In the genomic region with DNA sequence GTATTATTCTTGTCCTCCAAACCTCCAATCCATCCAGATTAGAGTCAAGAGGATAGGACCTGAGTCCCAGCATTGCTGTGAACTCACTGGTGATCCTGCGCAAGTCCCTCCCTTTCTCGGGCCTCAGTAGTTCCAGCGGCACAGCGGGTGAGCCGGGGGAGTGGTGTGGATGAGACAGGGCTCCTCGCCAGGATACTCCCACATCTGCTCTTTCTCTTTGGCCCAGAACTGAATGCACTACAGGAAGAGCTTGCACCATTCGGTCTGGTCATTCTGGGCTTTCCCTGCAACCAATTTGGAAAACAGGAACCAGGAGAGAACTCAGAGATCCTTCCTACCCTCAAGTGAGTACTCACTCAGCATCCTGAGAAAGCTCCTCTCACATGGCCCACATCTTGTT, we compare ENCODE assay signal across 19 cellular contexts. TPM values are rescaled to one million over a fixed set of nuclear protein-coding genes. Genes with fewer than 3 reads are reported as not detected.
A peak's percentile ranks its signal among the peaks of the same experiment; 100 is the strongest.
DNase-seq lines count a peak whose midpoint lies in the region; ATAC-seq and TF ChIP-seq lines count a peak whose summit lies in the region.
"Had no signal": no experiment of that assay in that cellular context is flagged by ENCODE, and none has a peak within 500 bp of the region (broad histone marks: within the 10 kb centered on the region; RNA-seq: fewer than 3 reads in every experiment).

No MANE protein-coding gene starts in this region.

- peaks cover 73% of the 10 kb centered on the region for H3K36me3 Mint-ChIP-seq in activated T-cell treated with anti-CD3 and anti-CD28 coated beads, Interleukin-2, amount 50 U/mL, for 24 hours (ENCODE audit: low read depth)
- peaks cover 2 to 55% (median 22%) of the 10 kb centered on the region in 5 donors for H3K36me3 Mint-ChIP-seq in naive thymus-derived CD4-positive, alpha-beta T cell
- peaks cover 27% of the 10 kb centered on the region for H3K36me3 Mint-ChIP-seq in osteocyte (ENCODE audit: unreplicated experiment)

- H3K27ac ChIP-seq in naive thymus-derived CD4-positive, alpha-beta T cell (ENCODE audit: low read depth, low read length), result no peak overlapping the region
- H3K27ac ChIP-seq in upper lobe of right lung, result peak overlapping the region; percentile 97
- H3K27ac ChIP-seq: C4-2B had no signal

- H3K9me3 ChIP-seq in naive thymus-derived CD4-positive, alpha-beta T cell (ENCODE audit: control insufficient read depth in 2 of 3, low read length in 3 of 3), result no peaks in the 10 kb centered on the region
- H3K9me3 ChIP-seq in upper lobe of right lung, result no peaks in the 10 kb centered on the region

- POLR2A ChIA-PET in naive thymus-derived CD4-positive, alpha-beta T cell (lab: Charles Lee), result no interaction called here

- H3K27me3 ChIP-seq in naive thymus-derived CD4-positive, alpha-beta T cell (ENCODE audit: control insufficient read depth in 2 of 2, insufficient read depth in 2 of 2, low read length in 2 of 2), result no peaks in the 10 kb centered on the region
- no peaks in the 10 kb centered on the region for H3K27me3 ChIP-seq in upper lobe of right lung

- CTCF ChIA-PET in naive thymus-derived CD4-positive, alpha-beta T cell (lab: Charles Lee), result no interaction called here

- no peaks in the 10 kb centered on the region for H3K4me1 ChIP-seq in naive thymus-derived CD4-positive, alpha-beta T cell (ENCODE audit: control insufficient read depth in 2 of 2, insufficient read depth in 2 of 2, low read length in 2 of 2)
- peaks cover 54% of the 10 kb centered on the region for H3K4me1 ChIP-seq in upper lobe of right lung

- peaks cover 6 to 39% (median 8%) of the 10 kb centered on the region in 3 experiments for H3K36me3 ChIP-seq in naive thymus-derived CD4-positive, alpha-beta T cell (ENCODE audit: control insufficient read depth in 2 of 3, insufficient read depth in 3 of 3, low read length in 3 of 3)
- peaks cover 77% of the 10 kb centered on the region for H3K36me3 ChIP-seq in upper lobe of right lung

- TF ChIP-seq CTCF in fibroblast of villous mesenchyme (IDR thresholded peaks at IDR 0.05; ENCODE audit: insufficient read depth, low read depth, low read length), result no peak
- TF ChIP-seq CTCF in upper lobe of right lung (IDR thresholded peaks at IDR 0.05), result no peak
- TF ChIP-seq CTCF in osteocyte (IDR thresholded peaks at IDR 0.05), result no peak

- no peaks in the 10 kb centered on the region for H3K9me3 Mint-ChIP-seq in activated T-cell treated with anti-CD3 and anti-CD28 coated beads, Interleukin-2, amount 50 U/mL, for 24 hours
- peaks cover 0 to 1% (median 0%) of the 10 kb centered on the region in 11 donors for H3K9me3 Mint-ChIP-seq in naive thymus-derived CD4-positive, alpha-beta T cell
- no peaks in the 10 kb centered on the region for H3K9me3 Mint-ChIP-seq in osteocyte (ENCODE audit: unreplicated experiment)
- H3K9me3 Mint-ChIP-seq: activated naive CD8-positive, alpha-beta T cell treated with anti-CD3 and anti-CD28 coated beads for 36 hours had no signal

- DNase-seq in activated T-cell treated with anti-CD3 and anti-CD28 coated beads, Interleukin-2, amount 50 U/mL, for 24 hours, result no peak
- no peak for DNase-seq in activated T-cell treated with anti-CD3 and anti-CD28 coated beads, Interleukin-2, amount 50 U/mL, for 48 hours
- peak; percentile 46 for DNase-seq in fibroblast of villous mesenchyme (ENCODE audit: low read depth)
- DNase-seq in naive thymus-derived CD4-positive, alpha-beta T cell, result no peak
- no peak for DNase-seq in upper lobe of right lung
- no peak for DNase-seq in DMS79 (lab: John Stamatoyannopoulos, UW)
- no peak for DNase-seq in osteocyte (ENCODE audit: extremely low spot score, unreplicated experiment)
- DNase-seq: activated CD8-positive, alpha-beta memory T cell treated with anti-CD3 and anti-CD28 coated beads, Interleukin-2, amount 50 U/mL, for 4 hours; activated naive CD8-positive, alpha-beta T cell treated with anti-CD3 and anti-CD28 coated beads for 36 hours; cerebellar nuclear complex; NCI-H1092 treated with DMSO at 0.1 percent for 48 hours; NK-92 treated with Interleukin-12 subunit alpha and Interleukin-12 subunit beta, amount 100 ng/mL, for 24 hours; stimulated activated CD4-positive, alpha-beta T cell treated with anti-CD3 and anti-CD28 coated beads, Interleukin-15, amount 100 ng/mL, for 24 hours; substantia nigra; T-helper 2 cell had no signal

- peak overlapping the region; percentile 4 for H3K27ac Mint-ChIP-seq in activated T-cell treated with anti-CD3 and anti-CD28 coated beads, Interleukin-2, amount 50 U/mL, for 24 hours
- peak overlapping the region in 1 of 9 donors; percentile 38 for H3K27ac Mint-ChIP-seq in naive thymus-derived CD4-positive, alpha-beta T cell
- H3K27ac Mint-ChIP-seq in osteocyte (ENCODE audit: unreplicated experiment), result no peak overlapping the region
- H3K27ac Mint-ChIP-seq: activated naive CD8-positive, alpha-beta T cell treated with anti-CD3 and anti-CD28 coated beads for 36 hours had no signal

- H3K4me3 Mint-ChIP-seq in activated T-cell treated with anti-CD3 and anti-CD28 coated beads, Interleukin-2, amount 50 U/mL, for 24 hours, result no peak overlapping the region
- H3K4me3 Mint-ChIP-seq in naive thymus-derived CD4-positive, alpha-beta T cell, result no peak overlapping the region
- no peak overlapping the region for H3K4me3 Mint-ChIP-seq in osteocyte (ENCODE audit: unreplicated experiment)
- H3K4me3 Mint-ChIP-seq: activated naive CD8-positive, alpha-beta T cell treated with anti-CD3 and anti-CD28 coated beads for 36 hours had no signal

- peak; percentile 12 for ATAC-seq in naive thymus-derived CD4-positive, alpha-beta T cell
- ATAC-seq in upper lobe of right lung, result peak; percentile 38
- no peak for ATAC-seq in HG02642 (IDR thresholded peaks at IDR 0.05; ENCODE audit: poor library complexity, unreplicated experiment)
- ATAC-seq: activated CD4-positive, CD25-positive, alpha-beta regulatory T cell treated with anti-CD3 and anti-CD28 coated beads, Interleukin-2, amount 50 U/mL, for 24 hours had no signal

- intact Hi-C loops in naive thymus-derived CD4-positive, alpha-beta T cell (cut with micrococcal nuclease), result no loop called here
- intact Hi-C loops in upper lobe of right lung (cut with DNase I), result no loop called here

- peaks cover 4% of the 10 kb centered on the region for H3K27me3 Mint-ChIP-seq in activated T-cell treated with anti-CD3 and anti-CD28 coated beads, Interleukin-2, amount 50 U/mL, for 24 hours
- H3K27me3 Mint-ChIP-seq in naive thymus-derived CD4-positive, alpha-beta T cell, result peaks cover 0 to 6% (median 0%) of the 10 kb centered on the region in 5 donors
- no peaks in the 10 kb centered on the region for H3K27me3 Mint-ChIP-seq in osteocyte (ENCODE audit: unreplicated experiment)
- H3K27me3 Mint-ChIP-seq: activated naive CD8-positive, alpha-beta T cell treated with anti-CD3 and anti-CD28 coated beads for 36 hours had no signal

- no peak overlapping the region for H3K4me3 ChIP-seq in fibroblast of villous mesenchyme (ENCODE audit: low read depth, low read length)
- H3K4me3 ChIP-seq in naive thymus-derived CD4-positive, alpha-beta T cell (ENCODE audit: low read length), result no peak overlapping the region
- H3K4me3 ChIP-seq in upper lobe of right lung, result peak overlapping the region; percentile 82

- peaks cover 4% of the 10 kb centered on the region for H3K4me1 Mint-ChIP-seq in activated T-cell treated with anti-CD3 and anti-CD28 coated beads, Interleukin-2, amount 50 U/mL, for 24 hours (ENCODE audit: low read depth)
- H3K4me1 Mint-ChIP-seq in naive thymus-derived CD4-positive, alpha-beta T cell, result peaks cover 0 to 13% (median 6%) of the 10 kb centered on the region in 7 donors
- H3K4me1 Mint-ChIP-seq in osteocyte (ENCODE audit: unreplicated experiment), result no peaks in the 10 kb centered on the region

RNA-seq across cellular contexts. Expression of gene GPX3, which starts 6.3 kb away (rescaled TPM):
- 3.5 and 3.9 TPM in 2 replicates for total RNA-seq in fibroblast of villous mesenchyme
- 1 to 10 TPM in 1 of 5 experiments, under 1 TPM in 1, not detected in 3; 0.98 to 1.1 TPM for total RNA-seq in naive thymus-derived CD4-positive, alpha-beta T cell
- polyA plus RNA-seq in naive thymus-derived CD4-positive, alpha-beta T cell, result 1 to 10 TPM in 1 of 2 donors, not detected in 1; 1.2 TPM
- 1,259 TPM for total RNA-seq in upper lobe of right lung
- 1.1 and 1.3 TPM in 2 replicates for total RNA-seq in osteocyte
- total RNA-seq: A172; activated naive CD8-positive, alpha-beta T cell treated with anti-CD3 and anti-CD28 coated beads for 36 hours had no signal

RNA-seq across cellular contexts. Expression of gene TNIP1, which starts 54.2 kb away (rescaled TPM):
- total RNA-seq in fibroblast of villous mesenchyme (88.3 and 108 TPM in 2 replicates), upper lobe of right lung (120 TPM), osteocyte (73.5 and 85.5 TPM in 2 replicates)
- 100 to 1,000 TPM; 124 to 234 (median 131) TPM for total RNA-seq in naive thymus-derived CD4-positive, alpha-beta T cell
- 10 to 100 TPM; 28.9 to 45.2 TPM for polyA plus RNA-seq in naive thymus-derived CD4-positive, alpha-beta T cell

Comparison
In these comparisons a context has a peak if more than half of its experiments do, and no peak if none do; other contexts are left out.
1. RNA of gene GPX3, which starts 6.3 kb away (total RNA-seq): 1,259 TPM in upper lobe of right lung (single experiment); 3.5 to 3.9 TPM in fibroblast of villous mesenchyme, 1.1 to 1.3 TPM in osteocyte and 0.98 to 1.1 TPM in naive thymus-derived CD4-positive, alpha-beta T cell; every median in the first group is over 100 times any median in the second.